20 cellular contexts compared by ENCODE assay signal in genomic region chr12:14991069-14991468, GRCh38. TPM values are rescaled to one million over a fixed set of nuclear protein-coding genes. Genes with fewer than 3 reads are reported as not detected.
"Had no signal": no experiment of that assay in that cellular context is flagged by ENCODE, and none has a peak within 500 bp of the region (broad histone marks: within the 10 kb centered on the region; RNA-seq: fewer than 3 reads in every experiment).

No MANE protein-coding gene starts in this region.

- H3K36me3 ChIP-seq: breast epithelium, tibial artery had no signal

- H3K4me3 Mint-ChIP-seq: activated T-helper 17 cell treated with anti-CD3 and anti-CD28 coated beads, Interleukin-2, amount 50 U/mL, for 72 hours; memory B cell; natural killer cell treated with Interleukin-12 subunit alpha and Interleukin-12 subunit beta and Interleukin-15 and Interleukin-18, amount 100 ng/mL, for 72 hours had no signal

- H3K4me1 ChIP-seq: breast epithelium had no signal

- H3K27ac ChIP-seq: breast epithelium, epithelial cell of prostate, tibial artery had no signal

- H3K27ac Mint-ChIP-seq: activated T-helper 17 cell treated with anti-CD3 and anti-CD28 coated beads, Interleukin-2, amount 50 U/mL, for 72 hours; memory B cell; natural killer cell treated with Interleukin-12 subunit alpha and Interleukin-12 subunit beta and Interleukin-15 and Interleukin-18, amount 100 ng/mL, for 72 hours had no signal

- H3K4me3 ChIP-seq: breast epithelium, mucosa of descending colon, tibial artery had no signal

- DNase-seq: activated CD4-positive, alpha-beta T cell treated with anti-CD3 and anti-CD28 coated beads for 1 hour; activated CD4-positive, alpha-beta T cell treated with anti-CD3 and anti-CD28 coated beads, Interleukin-2, amount 50 U/mL, for 4 hours; activated naive CD4-positive, alpha-beta T cell treated with Interleukin-2 at 50 U/mL for 16 hours; anterior cingulate cortex; foreskin melanocyte; head of caudate nucleus; kidney glomerular epithelial cell; left ventricle myocardium superior; mucosa of descending colon; stimulated activated naive CD4-positive, alpha-beta T cell; tibial artery had no signal

- H3K9me3 ChIP-seq: mucosa of descending colon, tibial artery had no signal

- H3K36me3 Mint-ChIP-seq: memory B cell; natural killer cell treated with Interleukin-12 subunit alpha and Interleukin-12 subunit beta and Interleukin-15 and Interleukin-18, amount 100 ng/mL, for 72 hours had no signal

- H3K27me3 Mint-ChIP-seq: activated T-helper 17 cell treated with anti-CD3 and anti-CD28 coated beads, Interleukin-2, amount 50 U/mL, for 72 hours; memory B cell had no signal

- H3K27me3 ChIP-seq: breast epithelium, tibial artery had no signal

- ATAC-seq: activated T-helper 17 cell treated with anti-CD3 and anti-CD28 coated beads, Interleukin-2, amount 50 U/mL, for 72 hours; left ventricle myocardium superior; mucosa of descending colon; natural killer cell treated with Interleukin-12 subunit alpha and Interleukin-12 subunit beta and Interleukin-15 and Interleukin-18, amount 100 ng/mL, for 72 hours had no signal

RNA-seq across cellular contexts. Expression of gene PDE6H, which starts 18.2 kb away (rescaled TPM):
- total RNA-seq: activated T-helper 17 cell treated with anti-CD3 and anti-CD28 coated beads, Interleukin-2, amount 50 U/mL, for 72 hours; breast epithelium; cerebellum; dermis microvascular lymphatic vessel endothelial cell; fibroblast of lung; left ventricle myocardium superior; natural killer cell treated with Interleukin-12 subunit alpha and Interleukin-12 subunit beta and Interleukin-15 and Interleukin-18, amount 100 ng/mL, for 72 hours; subcutaneous adipose tissue had no signal
- polyA plus RNA-seq: fibroblast of lung had no signal

RNA-seq across cellular contexts. Expression of gene ERP27, which starts 52.7 kb away (rescaled TPM):
- total RNA-seq: cerebellum had no signal
